1 cellular context compared by ENCODE assay signal in the genomic region with DNA sequence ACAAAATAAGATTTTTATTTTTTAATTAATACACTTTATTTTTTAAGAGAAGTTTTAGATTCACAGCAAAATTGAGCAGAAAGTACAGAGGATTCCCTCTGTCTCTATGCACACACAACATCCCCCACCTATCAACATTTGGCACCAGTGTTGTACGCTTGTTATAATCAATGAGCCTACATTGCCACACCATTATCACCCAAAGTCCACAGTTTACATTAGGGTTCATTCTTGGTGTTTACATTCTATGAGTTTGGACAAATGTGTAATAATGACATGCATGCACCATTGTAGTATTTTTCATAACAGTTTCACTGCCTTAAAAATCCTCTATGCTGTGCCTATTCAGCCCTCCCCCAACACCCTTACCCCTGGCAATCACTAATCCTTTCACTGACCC.
TF ChIP-seq lines count a peak whose summit lies in the region.

No MANE protein-coding gene starts in this region.

TF ChIP-seq in HepG2, 621 proteins besides CTCF, POLR2A, EP300 and RAD21 (continued from another document):
- TF ChIP-seq RBM39 (IDR thresholded peaks at IDR 0.05; ENCODE audit: low read depth, low read length, poor library complexity, severe bottlenecking): no peak
- TF ChIP-seq, protein P1, sequence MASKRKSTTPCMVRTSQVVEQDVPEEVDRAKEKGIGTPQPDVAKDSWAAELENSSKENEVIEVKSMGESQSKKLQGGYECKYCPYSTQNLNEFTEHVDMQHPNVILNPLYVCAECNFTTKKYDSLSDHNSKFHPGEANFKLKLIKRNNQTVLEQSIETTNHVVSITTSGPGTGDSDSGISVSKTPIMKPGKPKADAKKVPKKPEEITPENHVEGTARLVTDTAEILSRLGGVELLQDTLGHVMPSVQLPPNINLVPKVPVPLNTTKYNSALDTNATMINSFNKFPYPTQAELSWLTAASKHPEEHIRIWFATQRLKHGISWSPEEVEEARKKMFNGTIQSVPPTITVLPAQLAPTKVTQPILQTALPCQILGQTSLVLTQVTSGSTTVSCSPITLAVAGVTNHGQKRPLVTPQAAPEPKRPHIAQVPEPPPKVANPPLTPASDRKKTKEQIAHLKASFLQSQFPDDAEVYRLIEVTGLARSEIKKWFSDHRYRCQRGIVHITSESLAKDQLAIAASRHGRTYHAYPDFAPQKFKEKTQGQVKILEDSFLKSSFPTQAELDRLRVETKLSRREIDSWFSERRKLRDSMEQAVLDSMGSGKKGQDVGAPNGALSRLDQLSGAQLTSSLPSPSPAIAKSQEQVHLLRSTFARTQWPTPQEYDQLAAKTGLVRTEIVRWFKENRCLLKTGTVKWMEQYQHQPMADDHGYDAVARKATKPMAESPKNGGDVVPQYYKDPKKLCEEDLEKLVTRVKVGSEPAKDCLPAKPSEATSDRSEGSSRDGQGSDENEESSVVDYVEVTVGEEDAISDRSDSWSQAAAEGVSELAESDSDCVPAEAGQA (IDR thresholded peaks at IDR 0.05; ENCODE audit: low read depth): no peak
- TF ChIP-seq, protein P1 (CRISPR knock-in tag; IDR thresholded peaks at IDR 0.05; ENCODE audit: borderline replicate concordance): no peak
- no peak for TF ChIP-seq NFE2 (CRISPR knock-in tag; IDR thresholded peaks at IDR 0.05)
- TF ChIP-seq NFRKB (IDR thresholded peaks at IDR 0.05): no peak
- no peak for TF ChIP-seq ZNF343 (CRISPR knock-in tag; IDR thresholded peaks at IDR 0.05)
- TF ChIP-seq, protein P2, sequence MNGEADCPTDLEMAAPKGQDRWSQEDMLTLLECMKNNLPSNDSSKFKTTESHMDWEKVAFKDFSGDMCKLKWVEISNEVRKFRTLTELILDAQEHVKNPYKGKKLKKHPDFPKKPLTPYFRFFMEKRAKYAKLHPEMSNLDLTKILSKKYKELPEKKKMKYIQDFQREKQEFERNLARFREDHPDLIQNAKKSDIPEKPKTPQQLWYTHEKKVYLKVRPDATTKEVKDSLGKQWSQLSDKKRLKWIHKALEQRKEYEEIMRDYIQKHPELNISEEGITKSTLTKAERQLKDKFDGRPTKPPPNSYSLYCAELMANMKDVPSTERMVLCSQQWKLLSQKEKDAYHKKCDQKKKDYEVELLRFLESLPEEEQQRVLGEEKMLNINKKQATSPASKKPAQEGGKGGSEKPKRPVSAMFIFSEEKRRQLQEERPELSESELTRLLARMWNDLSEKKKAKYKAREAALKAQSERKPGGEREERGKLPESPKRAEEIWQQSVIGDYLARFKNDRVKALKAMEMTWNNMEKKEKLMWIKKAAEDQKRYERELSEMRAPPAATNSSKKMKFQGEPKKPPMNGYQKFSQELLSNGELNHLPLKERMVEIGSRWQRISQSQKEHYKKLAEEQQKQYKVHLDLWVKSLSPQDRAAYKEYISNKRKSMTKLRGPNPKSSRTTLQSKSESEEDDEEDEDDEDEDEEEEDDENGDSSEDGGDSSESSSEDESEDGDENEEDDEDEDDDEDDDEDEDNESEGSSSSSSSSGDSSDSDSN (CRISPR knock-in tag; IDR thresholded peaks at IDR 0.05): no peak
- TF ChIP-seq, protein P3, sequence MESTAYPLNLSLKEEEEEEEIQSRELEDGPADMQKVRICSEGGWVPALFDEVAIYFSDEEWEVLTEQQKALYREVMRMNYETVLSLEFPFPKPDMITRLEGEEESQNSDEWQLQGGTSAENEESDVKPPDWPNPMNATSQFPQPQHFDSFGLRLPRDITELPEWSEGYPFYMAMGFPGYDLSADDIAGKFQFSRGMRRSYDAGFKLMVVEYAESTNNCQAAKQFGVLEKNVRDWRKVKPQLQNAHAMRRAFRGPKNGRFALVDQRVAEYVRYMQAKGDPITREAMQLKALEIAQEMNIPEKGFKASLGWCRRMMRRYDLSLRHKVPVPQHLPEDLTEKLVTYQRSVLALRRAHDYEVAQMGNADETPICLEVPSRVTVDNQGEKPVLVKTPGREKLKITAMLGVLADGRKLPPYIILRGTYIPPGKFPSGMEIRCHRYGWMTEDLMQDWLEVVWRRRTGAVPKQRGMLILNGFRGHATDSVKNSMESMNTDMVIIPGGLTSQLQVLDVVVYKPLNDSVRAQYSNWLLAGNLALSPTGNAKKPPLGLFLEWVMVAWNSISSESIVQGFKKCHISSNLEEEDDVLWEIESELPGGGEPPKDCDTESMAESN (CRISPR knock-in tag; conservative IDR thresholded peaks at IDR 0.05): no peak
- no peak for TF ChIP-seq ZNF256 (CRISPR knock-in tag; conservative IDR thresholded peaks at IDR 0.05)
- TF ChIP-seq, protein P4, sequence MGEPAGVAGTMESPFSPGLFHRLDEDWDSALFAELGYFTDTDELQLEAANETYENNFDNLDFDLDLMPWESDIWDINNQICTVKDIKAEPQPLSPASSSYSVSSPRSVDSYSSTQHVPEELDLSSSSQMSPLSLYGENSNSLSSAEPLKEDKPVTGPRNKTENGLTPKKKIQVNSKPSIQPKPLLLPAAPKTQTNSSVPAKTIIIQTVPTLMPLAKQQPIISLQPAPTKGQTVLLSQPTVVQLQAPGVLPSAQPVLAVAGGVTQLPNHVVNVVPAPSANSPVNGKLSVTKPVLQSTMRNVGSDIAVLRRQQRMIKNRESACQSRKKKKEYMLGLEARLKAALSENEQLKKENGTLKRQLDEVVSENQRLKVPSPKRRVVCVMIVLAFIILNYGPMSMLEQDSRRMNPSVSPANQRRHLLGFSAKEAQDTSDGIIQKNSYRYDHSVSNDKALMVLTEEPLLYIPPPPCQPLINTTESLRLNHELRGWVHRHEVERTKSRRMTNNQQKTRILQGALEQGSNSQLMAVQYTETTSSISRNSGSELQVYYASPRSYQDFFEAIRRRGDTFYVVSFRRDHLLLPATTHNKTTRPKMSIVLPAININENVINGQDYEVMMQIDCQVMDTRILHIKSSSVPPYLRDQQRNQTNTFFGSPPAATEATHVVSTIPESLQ (CRISPR knock-in tag; conservative IDR thresholded peaks at IDR 0.05): no peak
- no peak for TF ChIP-seq KDM5B (CRISPR knock-in tag; IDR thresholded peaks at IDR 0.05; ENCODE audit: borderline replicate concordance)
- no peak for TF ChIP-seq PRMT3 (CRISPR knock-in tag; IDR thresholded peaks at IDR 0.05; ENCODE audit: borderline replicate concordance, low read depth)
- no peak for TF ChIP-seq GZF1 (CRISPR knock-in tag; IDR thresholded peaks at IDR 0.05)
- TF ChIP-seq HES4 (CRISPR knock-in tag; IDR thresholded peaks at IDR 0.05; ENCODE audit: borderline replicate concordance): no peak
- no peak for TF ChIP-seq TEAD2 (CRISPR knock-in tag; IDR thresholded peaks at IDR 0.05)
- no peak for TF ChIP-seq ZNF770 (CRISPR knock-in tag; IDR thresholded peaks at IDR 0.05)
- TF ChIP-seq ONECUT2 (CRISPR knock-in tag; IDR thresholded peaks at IDR 0.05): peak; percentile 51; the same call in 1 of the 2 replicates
- no peak for TF ChIP-seq GTF2F1 (IDR thresholded peaks at IDR 0.05; ENCODE audit: low read length)
- TF ChIP-seq RELA (CRISPR knock-in tag; IDR thresholded peaks at IDR 0.05): no peak
